In the genomic region with DNA sequence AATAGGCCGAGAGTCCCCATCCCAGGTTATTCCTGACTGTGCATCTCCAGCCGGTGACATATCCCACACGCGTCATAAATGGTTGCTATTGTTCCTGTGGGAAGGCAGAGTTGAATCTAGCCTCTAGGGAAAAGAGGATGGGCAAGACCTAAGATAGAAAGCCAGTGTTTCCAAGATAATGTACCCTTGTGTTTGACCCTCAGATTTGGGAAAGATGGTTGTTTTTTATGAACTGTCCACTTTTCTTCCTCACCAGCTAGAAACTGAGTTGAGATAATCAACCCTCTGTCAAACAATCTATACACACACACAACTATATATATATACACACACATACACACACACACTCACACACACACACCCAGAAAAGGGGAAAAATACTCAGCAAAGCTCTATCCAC, we compare ENCODE assay signal across 18 cellular contexts.
DNase-seq lines count a peak whose midpoint lies in the region; ATAC-seq and TF ChIP-seq lines count a peak whose summit lies in the region.
"Had no signal": no experiment of that assay in that cellular context is flagged by ENCODE, and none has a peak within 500 bp of the region (broad histone marks: within the 10 kb centered on the region; RNA-seq: fewer than 3 reads in every experiment).

No MANE protein-coding gene starts in this region.

- no peak overlapping the region for H3K27ac Mint-ChIP-seq in activated CD4-positive, alpha-beta T cell treated with anti-CD3 and anti-CD28 coated beads for 36 hours
- H3K27ac Mint-ChIP-seq: CD4-positive, alpha-beta T cell had no signal

- no peaks in the 10 kb centered on the region for H3K9me3 Mint-ChIP-seq in activated CD4-positive, alpha-beta T cell treated with anti-CD3 and anti-CD28 coated beads for 36 hours (ENCODE audit: low read depth)
- H3K9me3 Mint-ChIP-seq: CD4-positive, alpha-beta T cell had no signal

- H3K27me3 Mint-ChIP-seq in activated CD4-positive, alpha-beta T cell treated with anti-CD3 and anti-CD28 coated beads for 36 hours = no peaks in the 10 kb centered on the region
- H3K27me3 Mint-ChIP-seq: CD4-positive, alpha-beta T cell had no signal

- DNase-seq in BE2C = no peak
- peak; percentile 46 for DNase-seq in RPMI7951 (ENCODE audit: low read depth)
- peak; percentile 51 for DNase-seq in medulla oblongata (ENCODE audit: extremely low spot score)
- DNase-seq in putamen (ENCODE audit: low spot score) = peak; percentile 33
- no peak for DNase-seq in NCI-H1436 treated with DMSO at 0.1 percent for 48 hours (lab: John Stamatoyannopoulos, UW)
- DNase-seq in activated CD4-positive, alpha-beta T cell treated with anti-CD3 and anti-CD28 coated beads for 36 hours = no peak
- DNase-seq in amygdala (lab: John Stamatoyannopoulos, UW) = no peak
- DNase-seq: 8988T; ACHN; Caco-2; CD4-positive, alpha-beta T cell; NCI-H1092 treated with DMSO at 0.1 percent for 48 hours; NCI-H1436; NCI-H1930; NCI-H2227 treated with DMSO at 0.1 percent for 48 hours; NCI-H526 treated with DMSO at 0.1 percent for 48 hours; SIG-M5 had no signal

- no peaks in the 10 kb centered on the region for H3K27me3 ChIP-seq in BE2C

- intact Hi-C loops in activated CD4-positive, alpha-beta T cell treated with anti-CD3 and anti-CD28 coated beads for 36 hours (cut with DNase I, micrococcal nuclease) = no loop called here

- H3K4me1 Mint-ChIP-seq in activated CD4-positive, alpha-beta T cell treated with anti-CD3 and anti-CD28 coated beads for 36 hours = peaks cover 16% of the 10 kb centered on the region

- peaks cover 50% of the 10 kb centered on the region for H3K4me1 ChIP-seq in BE2C

- no peak overlapping the region for H3K4me3 Mint-ChIP-seq in activated CD4-positive, alpha-beta T cell treated with anti-CD3 and anti-CD28 coated beads for 36 hours
- H3K4me3 Mint-ChIP-seq: CD4-positive, alpha-beta T cell had no signal

- ATAC-seq in activated CD4-positive, alpha-beta T cell treated with anti-CD3 and anti-CD28 coated beads for 36 hours = no peak
- ATAC-seq: SK-N-SH treated with all-trans-retinoic acid at 6 μM for 48 hours had no signal

- H3K36me3 Mint-ChIP-seq in activated CD4-positive, alpha-beta T cell treated with anti-CD3 and anti-CD28 coated beads for 36 hours (ENCODE audit: low read depth) = no peaks in the 10 kb centered on the region

- no peaks in the 10 kb centered on the region for H3K9me3 ChIP-seq in BE2C
- H3K9me3 ChIP-seq: Caco-2 had no signal

- H3K4me3 ChIP-seq in BE2C (ENCODE audit: low read depth, low read length) = peak overlapping the region; percentile 1; the same call in 1 of the 2 replicates

- CTCF ChIA-PET in activated CD4-positive, alpha-beta T cell treated with anti-CD3 and anti-CD28 coated beads for 36 hours (lab: Charles Lee) = interaction anchor here (0.9 to 1.1 kb wide), 4 partner anchors 118 to 141 kb away, joined by 3 read pairs; no protein-coding TSS in a partner anchor

- H3K36me3 ChIP-seq in BE2C = no peaks in the 10 kb centered on the region

- POLR2A ChIA-PET in activated CD4-positive, alpha-beta T cell treated with anti-CD3 and anti-CD28 coated beads for 36 hours (lab: Charles Lee) = no interaction called here

- no peak for TF ChIP-seq CTCF in BE2C (IDR thresholded peaks at IDR 0.05; ENCODE audit: low read depth, low read length)

Comparison
In these comparisons a context has a peak if more than half of its experiments do, and no peak if none do; other contexts are left out.
1. DNase-seq: peak in RPMI7951 (single experiment), medulla oblongata (single experiment) and putamen (single experiment); none in BE2C (single experiment), NCI-H1436 treated with DMSO at 0.1 percent for 48 hours (single experiment), activated CD4-positive, alpha-beta T cell treated with anti-CD3 and anti-CD28 coated beads for 36 hours (single experiment) and amygdala (0 of 56).